31 cellular contexts compared by ENCODE assay signal in the genomic region with DNA sequence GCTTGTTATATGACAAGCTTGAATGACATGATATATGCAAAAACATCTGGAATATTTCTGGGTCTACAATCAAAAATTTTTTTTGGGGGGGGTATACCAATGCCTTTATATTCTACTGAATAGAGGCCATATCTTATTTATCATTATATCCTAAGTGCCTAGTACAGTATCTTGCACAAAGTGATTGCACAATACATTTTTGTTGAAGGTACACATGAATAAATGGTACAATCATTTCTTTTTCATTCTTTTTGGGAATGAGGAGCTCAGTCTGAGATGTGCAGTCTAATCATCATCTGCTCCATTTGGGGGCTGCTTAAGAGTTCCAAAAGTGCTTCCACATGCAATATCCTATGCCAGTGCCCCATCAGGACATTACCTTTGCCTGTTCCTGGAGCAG.
"Had no signal": no experiment of that assay in that cellular context is flagged by ENCODE, and none has a peak within 500 bp of the region (broad histone marks: within the 10 kb centered on the region; RNA-seq: fewer than 3 reads in every experiment).

No MANE protein-coding gene starts in this region.

- H3K4me3 ChIP-seq: body of pancreas, esophagus muscularis mucosa, gastrocnemius medialis, heart left ventricle had no signal

- H3K36me3 Mint-ChIP-seq: activated naive CD8-positive, alpha-beta T cell had no signal

- DNase-seq: activated CD4-positive, alpha-beta memory T cell treated with anti-CD3 and anti-CD28 coated beads, Interleukin-2, amount 10 ng/mL, durations not matched to agents 7 days and 5 days; activated CD4-positive, alpha-beta T cell treated with anti-CD3 and anti-CD28 coated beads for 36 hours; activated CD4-positive, alpha-beta T cell treated with anti-CD3 and anti-CD28 coated beads, Interleukin-2, amount 10 ng/mL, durations not matched to agents 24 days and 14 days; activated CD4-positive, CD25-positive, alpha-beta regulatory T cell; activated CD4-positive, CD25-positive, alpha-beta regulatory T cell treated with anti-CD3 and anti-CD28 coated beads, Interleukin-2, amount 50 U/mL, for 72 hours; activated CD8-positive, alpha-beta memory T cell treated with anti-CD3 and anti-CD28 coated beads, Interleukin-2, amount 50 U/mL, for 48 hours; activated gamma-delta T cell treated with Interleukin-2 at 50 U/mL for 16 hours; activated naive CD4-positive, alpha-beta T cell treated with anti-CD3 and anti-CD28 coated beads, Interleukin-2, amount 50 U/mL, for 16 hours; activated naive CD4-positive, alpha-beta T cell treated with Interleukin-2 at 50 U/mL for 16 hours; activated T-cell treated with anti-CD3 and anti-CD28 coated beads for 4 hours; activated T-cell treated with anti-CD3 and anti-CD28 coated beads, Interleukin-2, amount 50 U/mL, for 24 hours; activated T-cell treated with anti-CD3 and anti-CD28 coated beads, Interleukin-2, amount 50 U/mL, for 72 hours; amygdala; aorta; body of pancreas; caudate nucleus; cortex of kidney; dermis blood vessel endothelial cell; effector CD4-positive, alpha-beta T cell; effector memory CD8-positive, alpha-beta T cell; erythroblast; gastrocnemius medialis; glutamatergic neuron; heart left ventricle; T-helper 1 cell; T-helper 17 cell had no signal

- H3K27me3 ChIP-seq: body of pancreas, esophagus muscularis mucosa, foreskin keratinocyte, gastrocnemius medialis had no signal

- H3K9me3 Mint-ChIP-seq: activated CD4-positive, alpha-beta memory T cell treated with anti-CD3 and anti-CD28 coated beads, Interleukin-2, amount 10 ng/mL, durations not matched to agents 7 days and 5 days; activated CD4-positive, alpha-beta T cell treated with anti-CD3 and anti-CD28 coated beads, Interleukin-2, amount 10 ng/mL, durations not matched to agents 24 days and 14 days; activated T-cell treated with anti-CD3 and anti-CD28 coated beads, Interleukin-2, amount 50 U/mL, for 24 hours; activated T-cell treated with anti-CD3 and anti-CD28 coated beads, Interleukin-2, amount 50 U/mL, for 72 hours; effector memory CD8-positive, alpha-beta T cell; T-helper 2 cell treated with Interferon-gamma antibody and Interleukin-4, amounts not matched to agents 5 μg/mL and 100 μg/mL, for 36 hours had no signal

- ATAC-seq: activated CD4-positive, alpha-beta T cell treated with anti-CD3 and anti-CD28 coated beads for 36 hours; activated T-cell treated with anti-CD3 and anti-CD28 coated beads, Interleukin-2, amount 50 U/mL, for 72 hours; body of pancreas; effector memory CD8-positive, alpha-beta T cell; foreskin keratinocyte; gastrocnemius medialis; heart left ventricle; T-helper 17 cell had no signal

- H3K27me3 Mint-ChIP-seq: activated naive CD8-positive, alpha-beta T cell had no signal

- H3K9me3 ChIP-seq: body of pancreas, esophagus muscularis mucosa, gastrocnemius medialis, heart left ventricle had no signal

- H3K27ac ChIP-seq: body of pancreas, esophagus muscularis mucosa, foreskin keratinocyte, gastrocnemius medialis, heart left ventricle had no signal

- H3K4me1 Mint-ChIP-seq: activated CD4-positive, alpha-beta memory T cell treated with anti-CD3 and anti-CD28 coated beads, Interleukin-2, amount 10 ng/mL, durations not matched to agents 7 days and 5 days; activated CD4-positive, alpha-beta T cell treated with anti-CD3 and anti-CD28 coated beads for 36 hours; activated CD4-positive, alpha-beta T cell treated with anti-CD3 and anti-CD28 coated beads, Interleukin-2, amount 10 ng/mL, durations not matched to agents 24 days and 14 days; T-helper 17 cell had no signal

- H3K4me3 Mint-ChIP-seq: activated CD4-positive, alpha-beta memory T cell treated with anti-CD3 and anti-CD28 coated beads, Interleukin-2, amount 10 ng/mL, durations not matched to agents 7 days and 5 days; activated CD4-positive, alpha-beta T cell treated with anti-CD3 and anti-CD28 coated beads for 36 hours; activated CD4-positive, alpha-beta T cell treated with anti-CD3 and anti-CD28 coated beads, Interleukin-2, amount 10 ng/mL, durations not matched to agents 24 days and 14 days; activated naive CD8-positive, alpha-beta T cell; activated T-cell treated with anti-CD3 and anti-CD28 coated beads, Interleukin-2, amount 50 U/mL, for 24 hours; activated T-cell treated with anti-CD3 and anti-CD28 coated beads, Interleukin-2, amount 50 U/mL, for 72 hours; effector memory CD8-positive, alpha-beta T cell; T-helper 17 cell; T-helper 2 cell treated with Interferon-gamma antibody and Interleukin-4, amounts not matched to agents 5 μg/mL and 100 μg/mL, for 36 hours had no signal

- FAIRE-seq: colon had no signal

- H3K36me3 ChIP-seq: esophagus muscularis mucosa, gastrocnemius medialis, heart left ventricle had no signal

- H3K27ac Mint-ChIP-seq: activated CD4-positive, alpha-beta memory T cell treated with anti-CD3 and anti-CD28 coated beads, Interleukin-2, amount 10 ng/mL, durations not matched to agents 7 days and 5 days; activated CD4-positive, alpha-beta T cell treated with anti-CD3 and anti-CD28 coated beads for 36 hours; activated CD4-positive, alpha-beta T cell treated with anti-CD3 and anti-CD28 coated beads, Interleukin-2, amount 10 ng/mL, durations not matched to agents 24 days and 14 days; activated naive CD8-positive, alpha-beta T cell; activated T-cell treated with anti-CD3 and anti-CD28 coated beads, Interleukin-2, amount 50 U/mL, for 24 hours; activated T-cell treated with anti-CD3 and anti-CD28 coated beads, Interleukin-2, amount 50 U/mL, for 72 hours; effector memory CD8-positive, alpha-beta T cell; T-helper 17 cell; T-helper 2 cell treated with Interferon-gamma antibody and Interleukin-4, amounts not matched to agents 5 μg/mL and 100 μg/mL, for 36 hours had no signal

- H3K4me1 ChIP-seq: body of pancreas, esophagus muscularis mucosa, gastrocnemius medialis, heart left ventricle had no signal
